Comparison of ENCODE assay signal across 1 cellular context in the genomic region with DNA sequence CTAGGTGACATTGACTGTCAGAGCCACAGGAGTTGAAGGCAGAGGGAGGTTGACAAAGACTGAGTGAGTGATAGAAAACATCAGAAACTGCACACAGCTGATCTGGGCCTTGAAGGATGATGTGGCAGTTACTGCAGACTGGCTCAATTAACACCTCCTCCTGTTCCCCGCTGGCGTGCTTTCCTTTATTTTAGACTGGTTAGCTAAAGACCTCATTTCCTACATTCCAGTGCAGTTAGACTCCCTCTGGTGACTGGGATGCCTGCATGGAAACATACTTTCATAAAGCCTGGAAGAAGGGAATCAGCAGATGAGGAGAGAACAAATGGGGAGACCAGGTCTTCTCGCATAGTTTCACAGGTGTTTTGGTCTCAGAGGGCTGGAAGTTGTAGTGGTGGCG.
TF ChIP-seq lines count a peak whose summit lies in the region.

No MANE protein-coding gene starts in this region.

TF ChIP-seq in IMR-90, 13 proteins besides CTCF, POLR2A, EP300 and RAD21:
- TF ChIP-seq MXI1 (IDR thresholded peaks at IDR 0.05; ENCODE audit: borderline replicate concordance, low read depth, low read length) (no peak), FOS (IDR thresholded peaks at IDR 0.05; ENCODE audit: low read depth, low read length) (no peak), RFX5 (IDR thresholded peaks at IDR 0.05; ENCODE audit: low read depth, low read length) (no peak), SMC3 (IDR thresholded peaks at IDR 0.05; ENCODE audit: low read depth, low read length) (no peak), NFE2L2 (IDR thresholded peaks at IDR 0.05; ENCODE audit: low read depth, low read length) (no peak), MAZ (IDR thresholded peaks at IDR 0.05; ENCODE audit: borderline replicate concordance, low read depth, low read length) (no peak), CEBPB (IDR thresholded peaks at IDR 0.05; ENCODE audit: low read depth, low read length) (no peak), BHLHE40 (IDR thresholded peaks at IDR 0.05; ENCODE audit: low read depth, low read length) (no peak), MAFK (IDR thresholded peaks at IDR 0.05; ENCODE audit: low read depth, low read length) (no peak), RCOR1 (IDR thresholded peaks at IDR 0.05; ENCODE audit: insufficient replicate concordance, low read length) (no peak), CHD1 (IDR thresholded peaks at IDR 0.05; ENCODE audit: low read depth, low read length) (no peak)
- TF ChIP-seq, protein P1, sequence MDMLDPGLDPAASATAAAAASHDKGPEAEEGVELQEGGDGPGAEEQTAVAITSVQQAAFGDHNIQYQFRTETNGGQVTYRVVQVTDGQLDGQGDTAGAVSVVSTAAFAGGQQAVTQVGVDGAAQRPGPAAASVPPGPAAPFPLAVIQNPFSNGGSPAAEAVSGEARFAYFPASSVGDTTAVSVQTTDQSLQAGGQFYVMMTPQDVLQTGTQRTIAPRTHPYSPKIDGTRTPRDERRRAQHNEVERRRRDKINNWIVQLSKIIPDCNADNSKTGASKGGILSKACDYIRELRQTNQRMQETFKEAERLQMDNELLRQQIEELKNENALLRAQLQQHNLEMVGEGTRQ (IDR thresholded peaks at IDR 0.05; ENCODE audit: low read depth, low read length): no peak
- TF ChIP-seq, protein P2, sequence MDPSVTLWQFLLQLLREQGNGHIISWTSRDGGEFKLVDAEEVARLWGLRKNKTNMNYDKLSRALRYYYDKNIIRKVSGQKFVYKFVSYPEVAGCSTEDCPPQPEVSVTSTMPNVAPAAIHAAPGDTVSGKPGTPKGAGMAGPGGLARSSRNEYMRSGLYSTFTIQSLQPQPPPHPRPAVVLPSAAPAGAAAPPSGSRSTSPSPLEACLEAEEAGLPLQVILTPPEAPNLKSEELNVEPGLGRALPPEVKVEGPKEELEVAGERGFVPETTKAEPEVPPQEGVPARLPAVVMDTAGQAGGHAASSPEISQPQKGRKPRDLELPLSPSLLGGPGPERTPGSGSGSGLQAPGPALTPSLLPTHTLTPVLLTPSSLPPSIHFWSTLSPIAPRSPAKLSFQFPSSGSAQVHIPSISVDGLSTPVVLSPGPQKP (IDR thresholded peaks at IDR 0.05; ENCODE audit: borderline replicate concordance, low read depth, low read length): no peak
